In genomic region chr10:18685555-18685954, GRCh38 we compare ENCODE assay signal across 2 cellular contexts.
TF ChIP-seq lines count a peak whose summit lies in the region.

No MANE protein-coding gene starts in this region.

TF ChIP-seq in HCT116, 20 proteins besides CTCF, POLR2A, EP300 and RAD21:
- TF ChIP-seq CBX3 (IDR thresholded peaks at IDR 0.05; ENCODE audit: low read depth) (no peak), EZH2 (IDR thresholded peaks at IDR 0.05) (no peak), EGR1 (IDR thresholded peaks at IDR 0.05; ENCODE audit: low read depth) (no peak), ZFX (IDR thresholded peaks at IDR 0.05) (no peak), POLR2AphosphoS5 (IDR thresholded peaks at IDR 0.05; ENCODE audit: low read depth, low read length) (no peak), JUND (IDR thresholded peaks at IDR 0.05) (no peak)

TF ChIP-seq in neural cell, 6 proteins besides CTCF, POLR2A, EP300 and RAD21:
- no peak for TF ChIP-seq EZH2 (IDR thresholded peaks at IDR 0.05; ENCODE audit: borderline replicate concordance, insufficient read depth, low read length, poor library complexity, severe bottlenecking)
- peak; percentile 52 for TF ChIP-seq POLR2AphosphoS5 (IDR thresholded peaks at IDR 0.05)
